Comparison of ENCODE assay signal across 11 cellular contexts in the genomic region with DNA sequence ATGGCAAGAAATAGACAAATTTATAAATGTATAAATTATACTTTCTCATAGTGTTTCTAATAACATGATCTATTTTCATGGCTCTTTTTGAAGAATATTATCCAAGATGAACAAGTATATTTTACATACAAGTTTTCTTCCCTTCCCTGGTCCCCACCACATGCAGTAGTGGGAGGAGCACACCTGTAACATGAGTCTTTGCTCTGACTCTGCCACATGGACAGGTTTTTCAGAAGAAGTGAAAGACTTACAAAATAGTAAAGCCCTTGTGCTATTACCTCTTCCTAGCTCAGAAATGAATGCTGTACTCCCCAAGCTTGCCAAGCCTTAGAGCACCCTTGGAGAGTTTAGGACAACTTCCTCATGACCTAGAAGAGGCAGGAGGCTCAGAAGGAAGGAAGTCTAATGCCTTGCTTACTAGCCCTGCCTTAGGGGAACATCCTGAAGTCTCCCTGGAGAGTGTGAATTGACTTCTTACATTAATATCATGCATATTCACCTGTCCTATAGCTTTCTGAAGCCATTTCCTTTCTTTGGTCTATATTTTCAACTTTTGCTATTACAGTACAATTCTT. TPM values are rescaled to one million over a fixed set of nuclear protein-coding genes. Genes with fewer than 3 reads are reported as not detected.
DNase-seq lines count a peak whose midpoint lies in the region; ATAC-seq and TF ChIP-seq lines count a peak whose summit lies in the region.
"Had no signal": no experiment of that assay in that cellular context is flagged by ENCODE, and none has a peak within 500 bp of the region (broad histone marks: within the 10 kb centered on the region; RNA-seq: fewer than 3 reads in every experiment).

No MANE protein-coding gene starts in this region.

- no peak for ATAC-seq in activated CD8-positive, alpha-beta T cell treated with anti-CD3 and anti-CD28 coated beads for 36 hours

- POLR2A ChIA-PET in CD8-positive, alpha-beta memory T cell (lab: Charles Lee), result no interaction called here
- POLR2A ChIA-PET in activated CD8-positive, alpha-beta T cell treated with anti-CD3 and anti-CD28 coated beads for 36 hours (lab: Charles Lee), result interaction anchor here (0.8 to 0.9 kb wide), 3 partner anchors 13 to 31 kb away, joined by 3 to 4 read pairs (median 3); no protein-coding TSS in a partner anchor

- H3K4me3 ChIP-seq in CD8-positive, alpha-beta memory T cell (ENCODE audit: low read length), result no peak overlapping the region
- H3K4me3 ChIP-seq in NB4 (ENCODE audit: low read depth, low read length) (no peak overlapping the region), colonic mucosa (no peak overlapping the region), mucosa of stomach (ENCODE audit: low read length) (no peak overlapping the region)
- H3K4me3 ChIP-seq: dorsolateral prefrontal cortex, pancreas had no signal

- peaks cover 9% of the 10 kb centered on the region for H3K4me1 ChIP-seq in CD8-positive, alpha-beta memory T cell (ENCODE audit: insufficient read depth, low read length)
- H3K4me1 ChIP-seq in colonic mucosa (peaks cover 3% of the 10 kb centered on the region), mucosa of stomach (ENCODE audit: control insufficient read depth, insufficient read depth, low read length) (peaks cover 33% of the 10 kb centered on the region)

- peaks cover 18% of the 10 kb centered on the region for H3K36me3 ChIP-seq in CD8-positive, alpha-beta memory T cell (ENCODE audit: insufficient read depth, low read length)
- H3K36me3 ChIP-seq in colonic mucosa (peaks cover 19% of the 10 kb centered on the region), mucosa of stomach (ENCODE audit: control insufficient read depth, insufficient read depth, low read length) (peaks cover 29% of the 10 kb centered on the region)

- peak overlapping the region in 1 of 2 donors; percentile 2 for H3K9ac ChIP-seq in colonic mucosa (ENCODE audit: low read depth in 2 of 2, low read length in 2 of 2)
- H3K9ac ChIP-seq in mucosa of stomach (ENCODE audit: low read length), result peak overlapping the region; percentile 3

- H3K4me1 Mint-ChIP-seq in CD8-positive, alpha-beta memory T cell, result peaks cover 26 to 40% (median 37%) of the 10 kb centered on the region in 3 donors
- H3K4me1 Mint-ChIP-seq in activated CD8-positive, alpha-beta T cell treated with anti-CD3 and anti-CD28 coated beads for 36 hours (ENCODE audit: low read depth), result peaks cover 24% of the 10 kb centered on the region

- H3K36me3 Mint-ChIP-seq in CD8-positive, alpha-beta memory T cell, result peaks cover 17 to 59% (median 23%) of the 10 kb centered on the region in 3 donors
- H3K36me3 Mint-ChIP-seq in activated CD8-positive, alpha-beta T cell treated with anti-CD3 and anti-CD28 coated beads for 36 hours (ENCODE audit: low read depth), result peaks cover 6% of the 10 kb centered on the region

- TF ChIP-seq CTCF in NB4 (IDR thresholded peaks at IDR 0.05; ENCODE audit: low read depth, low read length), result no peak
- no peak for TF ChIP-seq CTCF in colonic mucosa (IDR thresholded peaks at IDR 0.05)
- no peak for TF ChIP-seq CTCF in activated CD8-positive, alpha-beta T cell treated with anti-CD3 and anti-CD28 coated beads for 36 hours (IDR thresholded peaks at IDR 0.05)

- H3K27ac ChIP-seq in CD8-positive, alpha-beta memory T cell (ENCODE audit: low read depth, low read length), result no peak overlapping the region
- H3K27ac ChIP-seq in colonic mucosa, result peak overlapping the region; percentile 22

- H3K4me3 Mint-ChIP-seq in CD8-positive, alpha-beta memory T cell, result no peak overlapping the region
- H3K4me3 Mint-ChIP-seq in activated CD8-positive, alpha-beta T cell treated with anti-CD3 and anti-CD28 coated beads for 36 hours, result no peak overlapping the region

- peaks cover 0 to 3% of the 10 kb centered on the region in 2 donors for H3K27me3 Mint-ChIP-seq in CD8-positive, alpha-beta memory T cell
- H3K27me3 Mint-ChIP-seq in activated CD8-positive, alpha-beta T cell treated with anti-CD3 and anti-CD28 coated beads for 36 hours, result no peaks in the 10 kb centered on the region

- no peaks in the 10 kb centered on the region for H3K27me3 ChIP-seq in CD8-positive, alpha-beta memory T cell (ENCODE audit: insufficient read depth, low read length, poor library complexity, severe bottlenecking)
- H3K27me3 ChIP-seq in colonic mucosa, result no peaks in the 10 kb centered on the region
- no peaks in the 10 kb centered on the region for H3K27me3 ChIP-seq in mucosa of stomach (ENCODE audit: control insufficient read depth, insufficient read depth, low read length)
- H3K27me3 ChIP-seq: dorsolateral prefrontal cortex, pancreas had no signal

- H3K9me3 Mint-ChIP-seq in CD8-positive, alpha-beta memory T cell, result no peaks in the 10 kb centered on the region
- H3K9me3 Mint-ChIP-seq in activated CD8-positive, alpha-beta T cell treated with anti-CD3 and anti-CD28 coated beads for 36 hours, result no peaks in the 10 kb centered on the region

- CTCF ChIA-PET in CD8-positive, alpha-beta memory T cell (lab: Charles Lee), result interaction anchor here (1.0 to 1.5 kb wide), 2 partner anchors 10 to 19 kb away, joined by 3 read pairs; partner anchors contain the start of gene MXD1
- CTCF ChIA-PET in activated CD8-positive, alpha-beta T cell treated with anti-CD3 and anti-CD28 coated beads for 36 hours (lab: Charles Lee), result interaction anchor here (0.8 to 2.7 kb wide), 4 partner anchors 12 to 208 kb away, joined by 3 to 7 read pairs (median 4); no protein-coding TSS in a partner anchor

- no peak for DNase-seq in CD8-positive, alpha-beta memory T cell
- DNase-seq in NB4 (ENCODE audit: low read depth), result peak; percentile 74
- DNase-seq in colonic mucosa, result no peak
- DNase-seq in iPS-NIHi11 (ENCODE audit: low spot score), result no peak
- DNase-seq in activated CD8-positive, alpha-beta T cell treated with anti-CD3 and anti-CD28 coated beads for 36 hours, result no peak
- no peak for DNase-seq in NCI-H524 (lab: John Stamatoyannopoulos, UW)
- DNase-seq: dorsolateral prefrontal cortex, NCI-H2081, pancreas, T-helper 2 cell had no signal

- no peaks in the 10 kb centered on the region for H3K9me3 ChIP-seq in CD8-positive, alpha-beta memory T cell (ENCODE audit: low read length)
- H3K9me3 ChIP-seq in colonic mucosa (no peaks in the 10 kb centered on the region), mucosa of stomach (ENCODE audit: control insufficient read depth, low read length) (no peaks in the 10 kb centered on the region)
- H3K9me3 ChIP-seq: pancreas had no signal

- intact Hi-C loops in colonic mucosa (cut with DNase I), result no loop called here
- intact Hi-C loops in activated CD8-positive, alpha-beta T cell treated with anti-CD3 and anti-CD28 coated beads for 36 hours (cut with micrococcal nuclease), result no loop called here

- no peak for TF ChIP-seq POLR2A in NB4 (IDR thresholded peaks at IDR 0.05; ENCODE audit: extremely low read depth, insufficient read length)

- H3K27ac Mint-ChIP-seq in CD8-positive, alpha-beta memory T cell, result peak overlapping the region in 6 of 8 donors; percentile 7 to 70 (median 36)
- no peak overlapping the region for H3K27ac Mint-ChIP-seq in activated CD8-positive, alpha-beta T cell treated with anti-CD3 and anti-CD28 coated beads for 36 hours

RNA-seq across cellular contexts. Expression of gene MXD1, which starts 18.4 kb away (rescaled TPM):
- total RNA-seq in CD8-positive, alpha-beta memory T cell, result 1 to 10 TPM; 7.2 to 8.1 TPM
- 10.5 TPM for polyA plus RNA-seq in CD8-positive, alpha-beta memory T cell
- total RNA-seq in colonic mucosa, result 100 to 1,000 TPM in 1 of 2 donors, 10 to 100 TPM in 1; 57.8 to 200 TPM
- total RNA-seq in activated CD8-positive, alpha-beta T cell treated with anti-CD3 and anti-CD28 coated beads for 36 hours, result 10 to 100 TPM in 1 of 2 experiments, 1 to 10 TPM in 1; 9.9 to 11.7 TPM

RNA-seq across cellular contexts. Expression of gene ASPRV1, which starts 28.1 kb away (rescaled TPM):
- total RNA-seq in CD8-positive, alpha-beta memory T cell, result under 1 TPM; 0.64 to 0.77 TPM
- polyA plus RNA-seq in CD8-positive, alpha-beta memory T cell, result 0.99 TPM
- total RNA-seq in colonic mucosa, result under 1 TPM; 0.40 to 0.82 TPM
- total RNA-seq in activated CD8-positive, alpha-beta T cell treated with anti-CD3 and anti-CD28 coated beads for 36 hours, result under 1 TPM; 0.65 to 0.76 TPM

RNA-seq across cellular contexts. Expression of gene SNRNP27, which starts 39.6 kb away (rescaled TPM):
- 10 to 100 TPM; 59.6 to 61.2 TPM for total RNA-seq in CD8-positive, alpha-beta memory T cell
- 79.6 TPM for polyA plus RNA-seq in CD8-positive, alpha-beta memory T cell
- total RNA-seq in colonic mucosa, result 10 to 100 TPM; 30.8 to 34.8 TPM
- 10 to 100 TPM; 54.3 to 57.9 TPM for total RNA-seq in activated CD8-positive, alpha-beta T cell treated with anti-CD3 and anti-CD28 coated beads for 36 hours

Comparison
In these comparisons a context has a peak if more than half of its experiments do, and no peak if none do; other contexts are left out.
1. RNA of gene MXD1, which starts 18.4 kb away (total RNA-seq): 57.8 to 200 TPM in colonic mucosa; 9.9 to 11.7 TPM in activated CD8-positive, alpha-beta T cell treated with anti-CD3 and anti-CD28 coated beads for 36 hours and 7.2 to 8.1 TPM in CD8-positive, alpha-beta memory T cell; every median in the first group is over 4 times any median in the second.